In the genomic region with DNA sequence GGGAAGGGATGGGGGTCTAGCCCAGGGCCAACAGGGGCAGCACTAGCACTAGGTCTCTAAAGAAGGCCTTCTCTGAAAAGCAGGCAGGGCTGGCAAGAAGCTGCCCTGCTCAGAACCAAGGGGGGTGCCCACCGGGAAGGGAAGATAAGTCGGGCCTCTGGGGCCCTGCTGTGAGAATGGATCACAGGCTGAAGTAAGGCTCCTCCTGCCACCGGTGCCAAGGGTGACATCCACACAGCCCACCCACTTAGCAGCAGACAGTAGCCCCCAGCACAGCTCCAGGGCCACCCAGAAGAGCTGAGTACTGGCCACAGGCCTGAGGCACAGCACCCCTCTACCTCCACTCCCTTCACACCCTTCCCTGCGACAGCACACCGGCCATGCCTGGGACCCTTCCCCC, we compare ENCODE assay signal across 20 cellular contexts. TPM values are rescaled to one million over a fixed set of nuclear protein-coding genes. Genes with fewer than 3 reads are reported as not detected.
DNase-seq lines count a peak whose midpoint lies in the region; ATAC-seq and TF ChIP-seq lines count a peak whose summit lies in the region.
"Had no signal": no experiment of that assay in that cellular context is flagged by ENCODE, and none has a peak within 500 bp of the region (broad histone marks: within the 10 kb centered on the region; RNA-seq: fewer than 3 reads in every experiment).

No MANE protein-coding gene starts in this region.

- H3K9me3 ChIP-seq in mammary epithelial cell (replicated peaks; ENCODE audit: insufficient read depth, low read length) (no peaks in the 10 kb centered on the region), ascending aorta (no peaks in the 10 kb centered on the region), upper lobe of left lung (no peaks in the 10 kb centered on the region)
- H3K9me3 ChIP-seq: MG63, SJCRH30 had no signal

- intact Hi-C loops in MCF 10A (cut with micrococcal nuclease) (no loop called here), mammary epithelial cell (cut with micrococcal nuclease) (no loop called here), ascending aorta (cut with DNase I) (no loop called here), natural killer cell (cut with micrococcal nuclease) (no loop called here)

- no peaks in the 10 kb centered on the region for H3K36me3 ChIP-seq in mammary epithelial cell (ENCODE audit: insufficient read depth, low read length)
- H3K36me3 ChIP-seq in ascending aorta: no peaks in the 10 kb centered on the region
- no peaks in the 10 kb centered on the region for H3K36me3 ChIP-seq in upper lobe of left lung
- H3K36me3 ChIP-seq: SJCRH30 had no signal

- peaks cover 92% of the 10 kb centered on the region for H3K79me2 ChIP-seq in mammary epithelial cell (ENCODE audit: insufficient read depth, low read length)

- H3K4me3 ChIP-seq in mammary epithelial cell (replicated peaks in 1 of 3; ENCODE audit: insufficient read depth in 1 of 3, low read depth in 2 of 3, low read length in 3 of 3): no peak overlapping the region
- H3K4me3 ChIP-seq in ascending aorta: no peak overlapping the region
- no peak overlapping the region for H3K4me3 ChIP-seq in upper lobe of left lung
- H3K4me3 ChIP-seq: MG63, SJCRH30 had no signal

- TF ChIP-seq POLR2A in upper lobe of left lung (IDR thresholded peaks at IDR 0.05): no peak

- DNase-seq in MCF 10A (ENCODE audit: unreplicated experiment) (no peak), mammary epithelial cell (no peak), ascending aorta (ENCODE audit: low spot score in 2 of 2) (no peak), natural killer cell (no peak), upper lobe of left lung (no peak), left lobe of liver (ENCODE audit: low spot score) (no peak), NCI-H748 treated with DMSO at 0.1 percent for 48 hours (lab: John Stamatoyannopoulos, UW) (no peak)
- DNase-seq: activated gamma-delta T cell; aorta; CD4-positive, alpha-beta T cell; left cardiac atrium; MG63; NCI-H187; NCI-H446; posterior cingulate gyrus; SJCRH30; stimulated activated naive CD4-positive, alpha-beta T cell had no signal

- H4K20me1 ChIP-seq in mammary epithelial cell (ENCODE audit: insufficient read depth, low read length): peaks cover 4% of the 10 kb centered on the region

- in situ Hi-C loops in mammary epithelial cell (cut with MboI; ENCODE audit: low sequenced_read_pairs in 2 of 2): no loop called here

- H3K27ac ChIP-seq in mammary epithelial cell (ENCODE audit: insufficient read depth, low read depth, low read length): no peak overlapping the region
- peak overlapping the region; percentile 62 to 64 for H3K27ac ChIP-seq in ascending aorta
- peak overlapping the region; percentile 54 to 88 (median 76) for H3K27ac ChIP-seq in upper lobe of left lung
- H3K27ac ChIP-seq: foreskin keratinocyte, SJCRH30 had no signal

- H3K27me3 Mint-ChIP-seq in MCF 10A (ENCODE audit: insufficient read depth, unreplicated experiment) (no peaks in the 10 kb centered on the region), natural killer cell (ENCODE audit: low read depth in 2 of 2) (no peaks in the 10 kb centered on the region)
- H3K27me3 Mint-ChIP-seq: CD4-positive, alpha-beta T cell had no signal

- H3K36me3 Mint-ChIP-seq in MCF 10A (ENCODE audit: insufficient read depth, unreplicated experiment) (peaks cover 16% of the 10 kb centered on the region), natural killer cell (no peaks in the 10 kb centered on the region)

- H3K27me3 ChIP-seq in mammary epithelial cell (ENCODE audit: insufficient read depth, low read length): no peaks in the 10 kb centered on the region
- no peaks in the 10 kb centered on the region for H3K27me3 ChIP-seq in ascending aorta
- no peaks in the 10 kb centered on the region for H3K27me3 ChIP-seq in upper lobe of left lung
- H3K27me3 ChIP-seq: foreskin keratinocyte, MG63, SJCRH30 had no signal

- BruUV-seq in MCF 10A (replicated peaks; lab: Mats Ljungman, UMichigan) (no TSS peak), mammary epithelial cell (replicated peaks; lab: Mats Ljungman, UMichigan) (no TSS peak)

- H3K4me1 ChIP-seq in mammary epithelial cell (ENCODE audit: insufficient read depth, low read length) (peaks cover 21% of the 10 kb centered on the region), ascending aorta (peaks cover 5 to 50% of the 10 kb centered on the region in 2 donors), upper lobe of left lung (peaks cover 49 to 65% (median 54%) of the 10 kb centered on the region in 4 donors)
- H3K4me1 ChIP-seq: foreskin keratinocyte had no signal

- 83% methylated on average over 2 of the region's 5 CpGs for WGBS in mammary epithelial cell (ENCODE audit: low coverage, missing lambda C conversion rate)
- WGBS in upper lobe of left lung, 2 donors: 90 to 92% methylated on average over 2 to 5 of the region's 5 CpGs

- CTCF ChIA-PET in MCF 10A (lab: Yijun Ruan, JAX) (interaction anchor here (1.0 kb wide), 1 partner anchor 56 kb away, joined by 6 read pairs; a partner anchor contains a TSS), mammary epithelial cell (lab: Charles Lee; ENCODE audit: low non-redundant PET) (no interaction called here)

- H2AFZ ChIP-seq in mammary epithelial cell (ENCODE audit: low read depth, low read length): no peak overlapping the region

- dilution Hi-C loops in mammary epithelial cell (cut with HindIII; ENCODE audit: low sequenced_read_pairs): no loop called here

- TF ChIP-seq EP300 in upper lobe of left lung (IDR thresholded peaks at IDR 0.05): no peak

- peak overlapping the region; percentile 13 for H3K27ac Mint-ChIP-seq in MCF 10A (ENCODE audit: low read depth, unreplicated experiment)
- peak overlapping the region; percentile 7 to 38 for H3K27ac Mint-ChIP-seq in natural killer cell
- H3K27ac Mint-ChIP-seq: CD4-positive, alpha-beta T cell had no signal

- TF ChIP-seq CTCF in MCF 10A (IDR thresholded peaks at IDR 0.05; ENCODE audit: unreplicated experiment) (no peak), mammary epithelial cell (conservative IDR thresholded peaks at IDR 0.05 in 1 of 2, IDR thresholded peaks at IDR 0.05 in 1 of 2; ENCODE audit: extremely low read depth in 1 of 2, insufficient read depth in 1 of 2, low read depth in 1 of 2, low read length in 2 of 2) (no peak), ascending aorta (IDR thresholded peaks at IDR 0.05) (no peak), natural killer cell (IDR thresholded peaks at IDR 0.05) (no peak), upper lobe of left lung (IDR thresholded peaks at IDR 0.05) (no peak)

- H3K4me3 Mint-ChIP-seq in MCF 10A (ENCODE audit: unreplicated experiment): no peak overlapping the region
- no peak overlapping the region for H3K4me3 Mint-ChIP-seq in natural killer cell
- H3K4me3 Mint-ChIP-seq: CD4-positive, alpha-beta T cell had no signal

- no peak for ATAC-seq in natural killer cell
- ATAC-seq in upper lobe of left lung (ENCODE audit: low FRiP score in 2 of 2): no peak
- no peak for ATAC-seq in GM18873 (IDR thresholded peaks at IDR 0.05; ENCODE audit: low FRiP score, unreplicated experiment)
- no peak for ATAC-seq in left lobe of liver
- ATAC-seq: activated CD4-positive, CD25-positive, alpha-beta regulatory T cell treated with anti-CD3 and anti-CD28 coated beads, Interleukin-2, amount 50 U/mL, for 24 hours had no signal

- peaks cover 35% of the 10 kb centered on the region for H3K4me1 Mint-ChIP-seq in MCF 10A (ENCODE audit: insufficient read depth, unreplicated experiment)
- peaks cover 55 to 58% of the 10 kb centered on the region in 2 donors for H3K4me1 Mint-ChIP-seq in natural killer cell

- no peak overlapping the region for H3K9ac ChIP-seq in mammary epithelial cell (ENCODE audit: insufficient read depth, low read length)

- POLR2A ChIA-PET in MCF 10A (lab: Yijun Ruan, JAX): interaction anchor here (1.0 kb wide), 1 partner anchor 9 kb away, joined by 3 read pairs; no protein-coding TSS in a partner anchor

- no peaks in the 10 kb centered on the region for H3K9me3 Mint-ChIP-seq in MCF 10A (ENCODE audit: unreplicated experiment)
- no peaks in the 10 kb centered on the region for H3K9me3 Mint-ChIP-seq in natural killer cell
- H3K9me3 Mint-ChIP-seq: CD4-positive, alpha-beta T cell had no signal

- no peak overlapping the region for H3K4me2 ChIP-seq in mammary epithelial cell (ENCODE audit: insufficient read depth, low read depth, low read length)

RNA-seq across cellular contexts. Expression of a gene that starts 5.9 kb away (rescaled TPM):
- 20.8 and 22.4 TPM in 2 replicates for total RNA-seq in MCF 10A (2022)
- total RNA-seq in mammary epithelial cell: 10 to 100 TPM; 17.3 to 27.7 TPM
- 9.5 TPM for polyA plus RNA-seq in mammary epithelial cell
- 10.9 TPM for polyA minus RNA-seq in mammary epithelial cell
- 30.5 TPM for total RNA-seq in ascending aorta
- total RNA-seq in natural killer cell: 10 to 100 TPM; 61.1 to 64.3 (median 63.8) TPM
- total RNA-seq in upper lobe of left lung: 10 to 100 TPM; 19.8 to 66.0 (median 22.4) TPM
- total RNA-seq in left lobe of liver: 11.2 TPM

RNA-seq across cellular contexts. Expression of a gene that starts 27.4 kb away (rescaled TPM):
- total RNA-seq in MCF 10A (2022) (142 and 154 TPM in 2 replicates), mammary epithelial cell (100 to 1,000 TPM; 201 to 213 TPM), ascending aorta (395 TPM), natural killer cell (100 to 1,000 TPM; 149 to 179 (median 162) TPM), upper lobe of left lung (100 to 1,000 TPM; 242 to 450 (median 284) TPM), left lobe of liver (116 TPM)
- polyA plus RNA-seq in mammary epithelial cell: 165 TPM
- polyA minus RNA-seq in mammary epithelial cell: 75.5 TPM

RNA-seq across cellular contexts. Expression of a gene that starts 41.7 kb away (rescaled TPM):
- 120 and 126 TPM in 2 replicates for total RNA-seq in MCF 10A (2022)
- total RNA-seq in mammary epithelial cell: 10 to 100 TPM; 83.9 to 98.2 TPM
- 159 TPM for polyA plus RNA-seq in mammary epithelial cell
- 97.3 TPM for polyA minus RNA-seq in mammary epithelial cell
- 178 TPM for total RNA-seq in ascending aorta
- 10 to 100 TPM; 83.2 to 88.8 (median 86.9) TPM for total RNA-seq in natural killer cell
- 100 to 1,000 TPM in 3 of 6 donors, 10 to 100 TPM in 3; 69.6 to 333 (median 103) TPM for total RNA-seq in upper lobe of left lung
- 30.4 TPM for total RNA-seq in left lobe of liver

RNA-seq across cellular contexts. Expression of a gene that starts 55.7 kb away (rescaled TPM):
- total RNA-seq in MCF 10A (2022): 1,330 and 1,392 TPM in 2 replicates
- total RNA-seq in mammary epithelial cell: 1,000 to 10,000 TPM in 1 of 2 donors, 100 to 1,000 TPM in 1; 698 to 1,133 TPM
- polyA plus RNA-seq in mammary epithelial cell: 2,157 TPM
- polyA minus RNA-seq in mammary epithelial cell: 1,457 TPM
- total RNA-seq in ascending aorta: 554 TPM
- 1,000 to 10,000 TPM; 1,016 to 1,271 (median 1,271) TPM for total RNA-seq in natural killer cell
- 100 to 1,000 TPM; 127 to 988 (median 458) TPM for total RNA-seq in upper lobe of left lung
- 425 TPM for total RNA-seq in left lobe of liver
